In the genomic region with DNA sequence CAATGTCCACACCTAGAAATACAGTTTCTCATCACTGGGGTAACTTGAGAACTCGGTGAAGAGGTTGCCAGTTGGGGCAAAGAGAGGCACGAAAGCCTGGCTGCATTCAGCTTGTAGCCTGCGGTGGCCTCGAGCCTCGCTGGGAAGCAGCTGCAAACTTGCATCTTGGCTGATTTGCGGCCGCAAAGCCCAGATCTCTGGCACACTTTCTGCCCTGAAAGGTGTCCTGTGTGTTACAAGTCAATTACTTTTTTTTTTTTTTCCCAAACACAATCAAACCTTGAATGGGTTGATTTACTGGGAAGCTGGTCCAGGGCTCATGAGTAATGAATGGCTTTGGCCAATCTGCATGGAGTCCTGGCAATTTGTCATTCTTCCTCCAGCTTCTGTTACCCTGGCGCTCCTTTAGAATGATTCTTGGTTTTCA, we compare ENCODE assay signal across 14 cellular contexts. TPM values are rescaled to one million over a fixed set of nuclear protein-coding genes. Genes with fewer than 3 reads are reported as not detected.
DNase-seq lines count a peak whose midpoint lies in the region; ATAC-seq and TF ChIP-seq lines count a peak whose summit lies in the region.
"Had no signal": no experiment of that assay in that cellular context is flagged by ENCODE, and none has a peak within 500 bp of the region (broad histone marks: within the 10 kb centered on the region; RNA-seq: fewer than 3 reads in every experiment).

No MANE protein-coding gene starts in this region.

- H3K4me1 Mint-ChIP-seq in WTC11, result peaks cover 30% of the 10 kb centered on the region
- H3K4me1 Mint-ChIP-seq in stimulated activated effector memory CD8-positive, alpha-beta T cell treated with anti-CD3 and anti-CD28 coated beads, Interleukin-12 subunit alpha, Interleukin-12 subunit beta, amount 100 ng/mL, for 72 hours, result peaks cover 20% of the 10 kb centered on the region
- H3K4me1 Mint-ChIP-seq in activated CD4-positive, alpha-beta memory T cell treated with anti-CD3 and anti-CD28 coated beads for 36 hours (ENCODE audit: low read depth), result peaks cover 6% of the 10 kb centered on the region

- peaks cover 4% of the 10 kb centered on the region for H3K27me3 Mint-ChIP-seq in WTC11 (ENCODE audit: low read depth)
- H3K27me3 Mint-ChIP-seq in activated CD4-positive, alpha-beta memory T cell treated with anti-CD3 and anti-CD28 coated beads for 36 hours, result peaks cover 3% of the 10 kb centered on the region

- WGBS in lower leg skin, 2 donors, result 39 to 52% methylated on average over 8 of the region's 8 CpGs

- H3K36me3 Mint-ChIP-seq in WTC11, result no peaks in the 10 kb centered on the region
- peaks cover 7% of the 10 kb centered on the region for H3K36me3 Mint-ChIP-seq in stimulated activated effector memory CD8-positive, alpha-beta T cell treated with anti-CD3 and anti-CD28 coated beads, Interleukin-12 subunit alpha, Interleukin-12 subunit beta, amount 100 ng/mL, for 72 hours
- H3K36me3 Mint-ChIP-seq in activated CD4-positive, alpha-beta memory T cell treated with anti-CD3 and anti-CD28 coated beads for 36 hours, result no peaks in the 10 kb centered on the region

- H3K27ac Mint-ChIP-seq in WTC11, result peak overlapping the region; percentile 45; the same call in 1 of the 2 replicates
- peak overlapping the region; percentile 74 for H3K27ac Mint-ChIP-seq in stimulated activated effector memory CD8-positive, alpha-beta T cell treated with anti-CD3 and anti-CD28 coated beads, Interleukin-12 subunit alpha, Interleukin-12 subunit beta, amount 100 ng/mL, for 72 hours
- no peak overlapping the region for H3K27ac Mint-ChIP-seq in activated CD4-positive, alpha-beta memory T cell treated with anti-CD3 and anti-CD28 coated beads for 36 hours
- H3K27ac Mint-ChIP-seq: dendritic cell treated with granulocyte-macrophage colony-stimulating factor and Interleukin-4, amounts not matched to agents 40 ng/mL and 50 ng/mL, for 4 days; GM23338 had no signal

- no peak for TF ChIP-seq POLR2A in lower leg skin (IDR thresholded peaks at IDR 0.05)

- H3K4me3 ChIP-seq in Jurkat, Clone E6-1 (ENCODE audit: low read length), result no peak overlapping the region
- no peak overlapping the region for H3K4me3 ChIP-seq in fibroblast of the aortic adventitia (ENCODE audit: low read depth, low read length)
- H3K4me3 ChIP-seq in lower leg skin (ENCODE audit: low read depth, poor library complexity, severe bottlenecking), result no peak overlapping the region
- H3K4me3 ChIP-seq: GM23338, tibial artery had no signal

- ATAC-seq in WTC11 (no peak), HG03159 (IDR thresholded peaks at IDR 0.05; ENCODE audit: unreplicated experiment) (no peak)
- ATAC-seq in stimulated activated effector memory CD8-positive, alpha-beta T cell treated with anti-CD3 and anti-CD28 coated beads, Interleukin-12 subunit alpha, Interleukin-12 subunit beta, amount 100 ng/mL, for 72 hours, result no peak
- ATAC-seq: GM23338 had no signal

- TF ChIP-seq CTCF in WTC11 (IDR thresholded peaks at IDR 0.05) (no peak), fibroblast of the aortic adventitia (IDR thresholded peaks at IDR 0.05; ENCODE audit: insufficient read depth, low read length) (no peak), lower leg skin (IDR thresholded peaks at IDR 0.05) (no peak)

- POLR2A ChIA-PET in WTC11 (lab: Charles Lee), result no interaction called here
- POLR2A ChIA-PET in activated CD4-positive, alpha-beta memory T cell treated with anti-CD3 and anti-CD28 coated beads for 36 hours (lab: Charles Lee), result no interaction called here

- H3K4me3 Mint-ChIP-seq in WTC11, result no peak overlapping the region
- H3K4me3 Mint-ChIP-seq in stimulated activated effector memory CD8-positive, alpha-beta T cell treated with anti-CD3 and anti-CD28 coated beads, Interleukin-12 subunit alpha, Interleukin-12 subunit beta, amount 100 ng/mL, for 72 hours, result no peak overlapping the region
- H3K4me3 Mint-ChIP-seq in activated CD4-positive, alpha-beta memory T cell treated with anti-CD3 and anti-CD28 coated beads for 36 hours, result no peak overlapping the region
- H3K4me3 Mint-ChIP-seq: dendritic cell treated with granulocyte-macrophage colony-stimulating factor and Interleukin-4, amounts not matched to agents 40 ng/mL and 50 ng/mL, for 4 days; GM23338 had no signal

- DNase-seq in Jurkat, Clone E6-1 (ENCODE audit: low read depth, low spot score), result peak; percentile 68
- DNase-seq in WTC11 (ENCODE audit: low spot score), result no peak
- peak; percentile 67 for DNase-seq in fibroblast of the aortic adventitia (ENCODE audit: low read depth)
- DNase-seq in stimulated activated effector memory CD8-positive, alpha-beta T cell treated with anti-CD3 and anti-CD28 coated beads, Interleukin-12 subunit alpha, Interleukin-12 subunit beta, amount 100 ng/mL, for 72 hours (ENCODE audit: low spot score in 2 of 2), result no peak
- DNase-seq in DMS153 treated with DMSO at 0.1 percent for 48 hours (lab: John Stamatoyannopoulos, UW; ENCODE audit: unreplicated experiment), result no peak
- no peak for DNase-seq in activated CD4-positive, alpha-beta memory T cell treated with anti-CD3 and anti-CD28 coated beads for 36 hours
- DNase-seq in lower leg skin (ENCODE audit: low spot score in 2 of 2), result no peak
- DNase-seq: Caco-2, kidney glomerular epithelial cell, NCI-H1417 treated with DMSO at 0.1 percent for 48 hours, tibial artery had no signal

- no peaks in the 10 kb centered on the region for H3K9me3 Mint-ChIP-seq in WTC11
- H3K9me3 Mint-ChIP-seq in stimulated activated effector memory CD8-positive, alpha-beta T cell treated with anti-CD3 and anti-CD28 coated beads, Interleukin-12 subunit alpha, Interleukin-12 subunit beta, amount 100 ng/mL, for 72 hours, result no peaks in the 10 kb centered on the region
- H3K9me3 Mint-ChIP-seq in activated CD4-positive, alpha-beta memory T cell treated with anti-CD3 and anti-CD28 coated beads for 36 hours, result no peaks in the 10 kb centered on the region
- H3K9me3 Mint-ChIP-seq: dendritic cell treated with granulocyte-macrophage colony-stimulating factor and Interleukin-4, amounts not matched to agents 40 ng/mL and 50 ng/mL, for 4 days; GM23338 had no signal

- CTCF ChIA-PET in WTC11 (lab: Charles Lee), result interaction anchor here (1.0 to 4.2 kb wide), 4 partner anchors 26 to 234 kb away, joined by 3 to 25 read pairs (median 10); partner anchors contain the start of genes CFAP251 and RHOF
- CTCF ChIA-PET in activated CD4-positive, alpha-beta memory T cell treated with anti-CD3 and anti-CD28 coated beads for 36 hours (lab: Charles Lee), result interaction anchor here (0.6 to 1.7 kb wide), 2 partner anchors 234 to 1023 kb away, joined by 5 to 9 read pairs; no protein-coding TSS in a partner anchor

- intact Hi-C loops in activated CD4-positive, alpha-beta memory T cell treated with anti-CD3 and anti-CD28 coated beads for 36 hours (cut with micrococcal nuclease), result loop anchor here (10.0 kb wide), 1 partner anchor 113 kb away; the partner anchor contains the start of gene CFAP251
- intact Hi-C loops in lower leg skin (cut with DNase I; ENCODE audit: low total_unique reads), result no loop called here

TF ChIP-seq in WTC11, 78 proteins besides CTCF, POLR2A, EP300 and RAD21:
- TF ChIP-seq, protein P1, sequence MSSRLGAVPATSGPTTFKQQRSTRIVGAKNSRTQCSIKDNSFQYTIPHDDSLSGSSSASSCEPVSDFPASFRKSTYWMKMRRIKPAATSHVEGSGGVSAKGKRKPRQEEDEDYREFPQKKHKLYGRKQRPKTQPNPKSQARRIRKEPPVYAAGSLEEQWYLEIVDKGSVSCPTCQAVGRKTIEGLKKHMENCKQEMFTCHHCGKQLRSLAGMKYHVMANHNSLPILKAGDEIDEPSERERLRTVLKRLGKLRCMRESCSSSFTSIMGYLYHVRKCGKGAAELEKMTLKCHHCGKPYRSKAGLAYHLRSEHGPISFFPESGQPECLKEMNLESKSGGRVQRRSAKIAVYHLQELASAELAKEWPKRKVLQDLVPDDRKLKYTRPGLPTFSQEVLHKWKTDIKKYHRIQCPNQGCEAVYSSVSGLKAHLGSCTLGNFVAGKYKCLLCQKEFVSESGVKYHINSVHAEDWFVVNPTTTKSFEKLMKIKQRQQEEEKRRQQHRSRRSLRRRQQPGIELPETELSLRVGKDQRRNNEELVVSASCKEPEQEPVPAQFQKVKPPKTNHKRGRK (CRISPR knock-in tag; IDR thresholded peaks at IDR 0.05; ENCODE audit: borderline replicate concordance), result no peak
TF ChIP-seq in WTC11: peak in this region for 0.

RNA-seq across cellular contexts. Expression of gene BCL7A, which starts 6.5 kb away (rescaled TPM):
- polyA plus RNA-seq in Jurkat, Clone E6-1 (2012; ENCODE audit: insufficient read depth, insufficient read length), result 36.1 TPM
- 14.6 to 19.7 TPM (median 15.8 TPM) in 3 replicates for total RNA-seq in WTC11 (2021)
- total RNA-seq in fibroblast of the aortic adventitia (ENCODE audit: low replicate concordance), result 3.2 and 12.2 TPM in 2 replicates
- 1 to 10 TPM; 3.6 to 4.0 TPM for total RNA-seq in activated CD4-positive, alpha-beta memory T cell treated with anti-CD3 and anti-CD28 coated beads for 36 hours
- total RNA-seq in lower leg skin, result 10 to 100 TPM; 17.8 to 22.3 (median 18.9) TPM

RNA-seq across cellular contexts. Expression of gene MLXIP, which starts 50.4 kb away (rescaled TPM):
- 18.9 TPM for polyA plus RNA-seq in Jurkat, Clone E6-1 (2012; ENCODE audit: insufficient read depth, insufficient read length)
- total RNA-seq in WTC11 (2021) (40.5 to 49.4 TPM (median 44.4 TPM) in 3 replicates), fibroblast of the aortic adventitia (ENCODE audit: low replicate concordance) (8.3 and 15.4 TPM in 2 replicates), lower leg skin (10 to 100 TPM; 15.5 to 34.5 (median 19.8) TPM)
- total RNA-seq in activated CD4-positive, alpha-beta memory T cell treated with anti-CD3 and anti-CD28 coated beads for 36 hours, result 10 to 100 TPM; 17.5 to 19.6 TPM

Comparison
In these comparisons a context has a peak if more than half of its experiments do, and no peak if none do; other contexts are left out.
1. DNase-seq: peak in Jurkat, Clone E6-1 (single experiment) and fibroblast of the aortic adventitia (single experiment); none in WTC11 (single experiment), stimulated activated effector memory CD8-positive, alpha-beta T cell treated with anti-CD3 and anti-CD28 coated beads, Interleukin-12 subunit alpha, Interleukin-12 subunit beta, amount 100 ng/mL, for 72 hours (0 of 2), DMS153 treated with DMSO at 0.1 percent for 48 hours (single experiment), activated CD4-positive, alpha-beta memory T cell treated with anti-CD3 and anti-CD28 coated beads for 36 hours (single experiment) and lower leg skin (0 of 2).